In the genomic region with DNA sequence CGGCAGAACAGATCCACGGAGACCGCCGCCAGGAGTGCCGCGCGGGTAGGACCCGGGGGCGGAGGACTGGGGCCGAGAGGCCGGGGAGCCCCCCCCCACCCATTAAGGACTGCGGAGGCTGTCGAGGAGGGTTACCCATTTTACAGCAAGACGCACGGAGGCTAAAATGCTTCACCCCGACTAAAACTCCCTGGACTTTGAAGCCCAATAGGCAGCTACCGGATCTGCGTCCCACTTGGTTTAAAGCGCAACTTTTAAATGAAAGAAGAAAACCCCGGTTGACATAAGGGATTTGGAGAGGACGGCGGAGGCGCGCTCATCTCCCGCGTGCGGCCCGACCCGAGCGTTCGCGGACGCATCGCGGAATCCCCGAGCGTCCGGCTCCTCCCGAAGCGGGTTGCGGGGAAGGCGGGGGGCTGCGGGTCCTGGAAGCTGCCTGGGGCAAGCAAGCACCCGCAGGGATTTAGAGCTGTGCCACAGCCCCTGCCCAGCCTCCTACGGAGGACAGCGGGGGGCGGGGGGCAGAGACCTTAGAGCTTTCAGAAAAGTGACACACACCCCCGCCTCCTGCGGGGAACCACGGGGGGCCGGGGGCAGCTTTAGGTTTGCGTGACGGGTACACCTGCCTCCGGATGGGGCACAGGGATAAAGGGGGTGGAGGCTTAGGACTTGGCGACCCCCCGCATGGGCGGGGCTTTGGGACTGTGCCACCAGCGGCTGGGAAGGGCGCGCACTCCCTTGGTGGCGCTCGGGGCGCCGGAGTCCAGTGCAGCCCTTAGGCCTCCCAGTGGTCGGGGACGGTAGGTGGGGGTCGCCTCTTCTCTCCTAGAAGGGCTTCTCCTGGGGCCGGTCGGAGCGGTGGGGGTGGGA, we compare ENCODE assay signal across 9 cellular contexts. TPM values are rescaled to one million over a fixed set of nuclear protein-coding genes. Genes with fewer than 3 reads are reported as not detected.
DNase-seq lines count a peak whose midpoint lies in the region; ATAC-seq lines count a peak whose summit lies in the region.
"Had no signal": no experiment of that assay in that cellular context is flagged by ENCODE, and none has a peak within 500 bp of the region (broad histone marks: within the 10 kb centered on the region; RNA-seq: fewer than 3 reads in every experiment).

No MANE protein-coding gene starts in this region.

- H2AFZ ChIP-seq in neuron (ENCODE audit: low read depth, low read length): peak overlapping the region; percentile 53

- no peak for ATAC-seq in GM18517 (IDR thresholded peaks at IDR 0.05; ENCODE audit: unreplicated experiment)

- peaks cover 5 to 26% of the 10 kb centered on the region in 2 donors for H3K4me1 ChIP-seq in esophagus (ENCODE audit: control insufficient read depth in 2 of 2, insufficient read depth in 2 of 2, low read length in 1 of 2)
- peaks cover 3% of the 10 kb centered on the region for H3K4me1 ChIP-seq in neuron (ENCODE audit: insufficient read depth, low read length)

- H3K36me3 ChIP-seq in esophagus (ENCODE audit: control insufficient read depth in 2 of 2, insufficient read depth in 2 of 2, low read length in 1 of 2) (peaks cover 0 to 16% of the 10 kb centered on the region in 2 donors), neuron (ENCODE audit: insufficient read depth, low read length) (peaks cover 13% of the 10 kb centered on the region)

- H3K4me3 ChIP-seq in esophagus (ENCODE audit: low read depth in 1 of 2, low read length in 2 of 2) (peak overlapping the region; percentile 48 to 72), neuron (ENCODE audit: low read length) (peak overlapping the region; percentile 34)

- H3K9me3 ChIP-seq in esophagus (ENCODE audit: control insufficient read depth in 2 of 2, insufficient read depth in 1 of 2, low read depth in 1 of 2, low read length in 1 of 2): peaks cover 0 to 6% of the 10 kb centered on the region in 2 donors
- H3K9me3 ChIP-seq in neuron (ENCODE audit: low read length): peaks cover 28% of the 10 kb centered on the region

- no peaks in the 10 kb centered on the region for H3K27me3 ChIP-seq in esophagus (ENCODE audit: control insufficient read depth in 1 of 2, insufficient read depth in 2 of 2, low read length in 2 of 2)
- H3K27me3 ChIP-seq in neuron (ENCODE audit: insufficient read depth, low read length): no peaks in the 10 kb centered on the region

- H3K27ac ChIP-seq in esophagus (ENCODE audit: low read depth in 2 of 2, low read length in 1 of 2): peak overlapping the region; percentile 89 to 92
- H3K27ac ChIP-seq: KMS-11 had no signal

- DNase-seq in COLO829 (ENCODE audit: low spot score) (peak; percentile 43), NCI-H146 treated with DMSO at 0.1 percent for 48 hours (lab: John Stamatoyannopoulos, UW; ENCODE audit: unreplicated experiment) (peak; percentile 17), medulla oblongata (ENCODE audit: extremely low spot score) (no peak), NCI-H1092 (lab: John Stamatoyannopoulos, UW) (no peak), amniotic stem cell (lab: John Stamatoyannopoulos, UW) (no peak)

- WGBS in esophagus, 2 donors: 1 to 2% methylated on average over 67 to 70 of the region's 70 CpGs

RNA-seq across cellular contexts. Expression of gene CELSR1, which starts 0.8 kb away (rescaled TPM):
- 10 to 100 TPM; 19.8 to 34.8 TPM for polyA plus RNA-seq in esophagus

Comparison
In these comparisons a context has a peak if more than half of its experiments do, and no peak if none do; other contexts are left out.
1. DNase-seq: peak in COLO829 (single experiment) and NCI-H146 treated with DMSO at 0.1 percent for 48 hours (single experiment); none in medulla oblongata (single experiment), NCI-H1092 (single experiment) and amniotic stem cell (single experiment).